1 cellular context compared by ENCODE assay signal in genomic region chr6:26550250-26550993, GRCh38.
TF ChIP-seq lines count a peak whose summit lies in the region.

No MANE protein-coding gene starts in this region.

TF ChIP-seq in HepG2, 621 proteins besides CTCF, POLR2A, EP300 and RAD21 (continued from another document and continues in another):
- 0 out of 2 replicates have a peak, but pooled peaks have one; percentile 34 for TF ChIP-seq MXD1 (CRISPR knock-in tag; IDR thresholded peaks at IDR 0.05)
- TF ChIP-seq IKZF5 (CRISPR knock-in tag; IDR thresholded peaks at IDR 0.05): peak; percentile 93
- TF ChIP-seq ZNF749 (CRISPR knock-in tag; IDR thresholded peaks at IDR 0.05; ENCODE audit: borderline replicate concordance): no peak
- TF ChIP-seq ZNF543 (CRISPR knock-in tag; IDR thresholded peaks at IDR 0.05): peak; percentile 81; the same call in 1 of the 2 replicates
- TF ChIP-seq ZNF597 (CRISPR knock-in tag; IDR thresholded peaks at IDR 0.05): no peak
- no peak for TF ChIP-seq ZNF547 (CRISPR knock-in tag; IDR thresholded peaks at IDR 0.05)
- TF ChIP-seq ZNF318 (CRISPR knock-in tag; IDR thresholded peaks at IDR 0.05): 0 out of 2 replicates have a peak, but pooled peaks have one; percentile 20
- TF ChIP-seq HINFP (CRISPR knock-in tag; IDR thresholded peaks at IDR 0.05; ENCODE audit: low read depth): peak; percentile 62; the same call in 1 of the 2 replicates
- peak; percentile 85 for TF ChIP-seq SRSF1 (optimal IDR thresholded peaks at IDR 0.05; ENCODE audit: low read depth, low read length)
- TF ChIP-seq ZBTB40 (IDR thresholded peaks at IDR 0.05): no peak
- TF ChIP-seq ZBTB40 (CRISPR knock-in tag; IDR thresholded peaks at IDR 0.05): peak; percentile 79
- peak; percentile 67; the same call in 1 of the 2 replicates for TF ChIP-seq HMGXB3 (CRISPR knock-in tag; IDR thresholded peaks at IDR 0.05; ENCODE audit: borderline replicate concordance)
- peak; percentile 79 for TF ChIP-seq SAP130 (CRISPR knock-in tag; IDR thresholded peaks at IDR 0.05; ENCODE audit: low read depth)
- TF ChIP-seq SMAD9 (CRISPR knock-in tag; IDR thresholded peaks at IDR 0.05): no peak
- no peak for TF ChIP-seq HIC2 (CRISPR knock-in tag; IDR thresholded peaks at IDR 0.05; ENCODE audit: low read depth)
- no peak for TF ChIP-seq LCORL (IDR thresholded peaks at IDR 0.05)
- TF ChIP-seq LCORL (CRISPR knock-in tag; IDR thresholded peaks at IDR 0.05): 0 out of 2 replicates have a peak, but pooled peaks have one; percentile 62
- TF ChIP-seq CHCHD3 (CRISPR knock-in tag; IDR thresholded peaks at IDR 0.05): no peak
